8 cellular contexts compared by ENCODE assay signal in genomic region chr19:1812426-1813196, GRCh38. TPM values are rescaled to one million over a fixed set of nuclear protein-coding genes. Genes with fewer than 3 reads are reported as not detected.
DNase-seq lines count a peak whose midpoint lies in the region; ATAC-seq and TF ChIP-seq lines count a peak whose summit lies in the region.

No MANE protein-coding gene starts in this region.

- H3K36me3 ChIP-seq in ectodermal cell (ENCODE audit: control insufficient read depth, insufficient read depth, low read length) (peaks cover 8% of the 10 kb centered on the region), lung (ENCODE audit: control insufficient read depth in 2 of 2, insufficient read depth in 2 of 2, low read length in 2 of 2) (peaks cover 7 to 30% of the 10 kb centered on the region in 2 donors)

- intact Hi-C loops in CD14-positive monocyte (cut with micrococcal nuclease): loop anchor here in 1 of 2 donors (5.0 kb wide), 1 partner anchor 245 kb away; the partner anchor contains the start of gene MEX3D
- intact Hi-C loops in activated CD4-positive, alpha-beta memory T cell treated with anti-CD3 and anti-CD28 coated beads for 36 hours (cut with micrococcal nuclease): loop anchor here (1.0 to 2.0 kb wide), 2 partner anchors 24 to 36 kb away; partner anchors contain the start of gene REXO1

- POLR2A ChIA-PET in activated CD4-positive, alpha-beta memory T cell treated with anti-CD3 and anti-CD28 coated beads for 36 hours (lab: Charles Lee): no interaction called here

- H3K4me3 ChIP-seq in ectodermal cell (ENCODE audit: insufficient read depth, low read depth, low read length) (peak overlapping the region; percentile 54), lung (peak overlapping the region; percentile 1)

- H3K27ac ChIP-seq in ectodermal cell (ENCODE audit: insufficient read depth, low read depth, low read length, poor library complexity, severe bottlenecking) (peak overlapping the region; percentile 67), lung (ENCODE audit: low read depth in 1 of 2, low read length in 1 of 2) (peak overlapping the region in 1 of 2 donors; percentile 43)

- H3K27ac Mint-ChIP-seq in CD14-positive monocyte: peak overlapping the region; percentile 94 to 99 (median 98)
- peak overlapping the region; percentile 87 for H3K27ac Mint-ChIP-seq in activated CD4-positive, alpha-beta memory T cell treated with anti-CD3 and anti-CD28 coated beads for 36 hours

- DNase-seq in CD14-positive monocyte (ENCODE audit: low spot score) (peak; percentile 96), NCI-H748 treated with DMSO at 0.1 percent for 48 hours (lab: John Stamatoyannopoulos, UW) (peak; percentile 65), lung (ENCODE audit: low spot score) (peak; percentile 94)
- peak; percentile 95 for DNase-seq in activated CD4-positive, alpha-beta memory T cell treated with anti-CD3 and anti-CD28 coated beads for 36 hours
- DNase-seq in stimulated activated CD4-positive, alpha-beta T cell treated with anti-CD3 and anti-CD28 coated beads, TNF-alpha, amount 100 ng/mL, for 4 hours (ENCODE audit: low read depth in 3 of 3): peak; percentile 59 to 63 (median 60)

- peak; percentile 75 for ATAC-seq in GM19328 (IDR thresholded peaks at IDR 0.05; ENCODE audit: unreplicated experiment)
- ATAC-seq in HG03469 (IDR thresholded peaks at IDR 0.05; ENCODE audit: unreplicated experiment): peak; percentile 45
- peak; percentile 89 for ATAC-seq in lung (ENCODE audit: insufficient read depth, low FRiP score)

- H3K27me3 ChIP-seq in ectodermal cell (ENCODE audit: control insufficient read depth, insufficient read depth, low read length, poor library complexity, severe bottlenecking): peaks cover 9% of the 10 kb centered on the region
- no peaks in the 10 kb centered on the region for H3K27me3 ChIP-seq in lung (ENCODE audit: control insufficient read depth, insufficient read depth)

- H3K9me3 ChIP-seq in ectodermal cell (ENCODE audit: control insufficient read depth, low read length) (no peaks in the 10 kb centered on the region), lung (ENCODE audit: control insufficient read depth in 2 of 2, insufficient read depth in 1 of 2, low read length in 1 of 2) (no peaks in the 10 kb centered on the region)

- CTCF ChIA-PET in activated CD4-positive, alpha-beta memory T cell treated with anti-CD3 and anti-CD28 coated beads for 36 hours (lab: Charles Lee): interaction anchor here (3.2 to 3.6 kb wide), 2 partner anchors 13 to 14 kb away, joined by 17 to 18 read pairs; no protein-coding TSS in a partner anchor

- H3K4me1 Mint-ChIP-seq in CD14-positive monocyte: peaks cover 16% of the 10 kb centered on the region
- H3K4me1 Mint-ChIP-seq in activated CD4-positive, alpha-beta memory T cell treated with anti-CD3 and anti-CD28 coated beads for 36 hours (ENCODE audit: low read depth): peaks cover 16% of the 10 kb centered on the region

- H3K27me3 Mint-ChIP-seq in CD14-positive monocyte (ENCODE audit: low read depth in 3 of 3): no peaks in the 10 kb centered on the region
- no peaks in the 10 kb centered on the region for H3K27me3 Mint-ChIP-seq in activated CD4-positive, alpha-beta memory T cell treated with anti-CD3 and anti-CD28 coated beads for 36 hours

- no peaks in the 10 kb centered on the region for H3K9me3 Mint-ChIP-seq in CD14-positive monocyte
- H3K9me3 Mint-ChIP-seq in activated CD4-positive, alpha-beta memory T cell treated with anti-CD3 and anti-CD28 coated beads for 36 hours: no peaks in the 10 kb centered on the region

- TF ChIP-seq CTCF in CD14-positive monocyte (IDR thresholded peaks at IDR 0.05) (peak; percentile 68), lung (IDR thresholded peaks at IDR 0.05; ENCODE audit: control extremely low read depth, extremely low read depth) (no peak)

- H3K36me3 Mint-ChIP-seq in CD14-positive monocyte: peaks cover 22 to 36% of the 10 kb centered on the region in 2 donors
- peaks cover 4% of the 10 kb centered on the region for H3K36me3 Mint-ChIP-seq in activated CD4-positive, alpha-beta memory T cell treated with anti-CD3 and anti-CD28 coated beads for 36 hours

- peak overlapping the region; percentile 97 to 98 for H3K4me3 Mint-ChIP-seq in CD14-positive monocyte
- peak overlapping the region; percentile 84 for H3K4me3 Mint-ChIP-seq in activated CD4-positive, alpha-beta memory T cell treated with anti-CD3 and anti-CD28 coated beads for 36 hours

- no peaks in the 10 kb centered on the region for H3K4me1 ChIP-seq in ectodermal cell (ENCODE audit: control insufficient read depth, insufficient read depth, low read length)
- peaks cover 0 to 8% of the 10 kb centered on the region in 2 donors for H3K4me1 ChIP-seq in lung (ENCODE audit: control insufficient read depth in 2 of 2, insufficient read depth in 2 of 2, low read length in 2 of 2)

- 1% methylated on average over 47 of the region's 47 CpGs for WGBS in ectodermal cell, 2 experiments
- 0 to 1% methylated on average over 41 to 47 of the region's 47 CpGs for WGBS in lung, 2 donors

RNA-seq across cellular contexts. Expression of gene ATP8B3, which starts 0.5 kb away (rescaled TPM):
- polyA plus RNA-seq in CD14-positive monocyte (1 to 10 TPM; 1.6 to 1.8 TPM), lung (1 to 10 TPM in 1 of 2 donors, under 1 TPM in 1; 0.69 to 1.3 TPM)
- total RNA-seq in activated CD4-positive, alpha-beta memory T cell treated with anti-CD3 and anti-CD28 coated beads for 36 hours: 1 to 10 TPM; 9.6 to 10.0 TPM
- polyA plus RNA-seq in ectodermal cell (2013, experiment 1 of 4): 0.94 TPM
- 0.82 TPM for polyA plus RNA-seq in ectodermal cell (2013, experiment 2 of 4)
- 1.4 TPM for polyA plus RNA-seq in ectodermal cell (2013, experiment 3 of 4)
- 1.2 TPM for polyA plus RNA-seq in ectodermal cell (2013, experiment 4 of 4)
- 1 to 10 TPM; 2.2 to 2.4 TPM for total RNA-seq in lung

RNA-seq across cellular contexts. Expression of gene REXO1, which starts 35.7 kb away (rescaled TPM):
- 1 to 10 TPM; 2.8 to 3.0 TPM for polyA plus RNA-seq in CD14-positive monocyte
- total RNA-seq in activated CD4-positive, alpha-beta memory T cell treated with anti-CD3 and anti-CD28 coated beads for 36 hours: 10 to 100 TPM; 41.9 to 45.3 TPM
- polyA plus RNA-seq in ectodermal cell (2013, experiment 1 of 4): 34.6 TPM
- 34.7 TPM for polyA plus RNA-seq in ectodermal cell (2013, experiment 2 of 4)
- 21.9 TPM for polyA plus RNA-seq in ectodermal cell (2013, experiment 3 of 4)
- 24.1 TPM for polyA plus RNA-seq in ectodermal cell (2013, experiment 4 of 4)
- total RNA-seq in lung: 10 to 100 TPM; 15.6 to 40.3 TPM
- polyA plus RNA-seq in lung: 10 to 100 TPM; 22.3 to 32.0 TPM

RNA-seq across cellular contexts. Expression of gene KLF16, which starts 50.8 kb away (rescaled TPM):
- under 1 TPM; 0.51 to 0.67 TPM for polyA plus RNA-seq in CD14-positive monocyte
- 10 to 100 TPM; 23.3 to 24.2 TPM for total RNA-seq in activated CD4-positive, alpha-beta memory T cell treated with anti-CD3 and anti-CD28 coated beads for 36 hours
- polyA plus RNA-seq in ectodermal cell (2013, experiment 1 of 4): 12.7 TPM
- polyA plus RNA-seq in ectodermal cell (2013, experiment 2 of 4): 14.9 TPM
- 17.7 TPM for polyA plus RNA-seq in ectodermal cell (2013, experiment 3 of 4)
- polyA plus RNA-seq in ectodermal cell (2013, experiment 4 of 4): 15.5 TPM
- total RNA-seq in lung: 10 to 100 TPM in 1 of 2 donors, 1 to 10 TPM in 1; 3.3 to 25.6 TPM
- 10 to 100 TPM; 13.8 to 17.8 TPM for polyA plus RNA-seq in lung

RNA-seq across cellular contexts. Expression of gene ONECUT3, which starts 59.3 kb away (rescaled TPM):
- not detected for polyA plus RNA-seq in CD14-positive monocyte
- total RNA-seq in activated CD4-positive, alpha-beta memory T cell treated with anti-CD3 and anti-CD28 coated beads for 36 hours: not detected
- 0.06 TPM for polyA plus RNA-seq in ectodermal cell (2013, experiment 1 of 4)
- 0.09 TPM for polyA plus RNA-seq in ectodermal cell (2013, experiment 2 of 4)
- 0.16 TPM for polyA plus RNA-seq in ectodermal cell (2013, experiment 3 of 4)
- 0.28 TPM for polyA plus RNA-seq in ectodermal cell (2013, experiment 4 of 4)
- total RNA-seq in lung: not detected
- polyA plus RNA-seq in lung: not detected
